25 cellular contexts compared by ENCODE assay signal in the genomic region with DNA sequence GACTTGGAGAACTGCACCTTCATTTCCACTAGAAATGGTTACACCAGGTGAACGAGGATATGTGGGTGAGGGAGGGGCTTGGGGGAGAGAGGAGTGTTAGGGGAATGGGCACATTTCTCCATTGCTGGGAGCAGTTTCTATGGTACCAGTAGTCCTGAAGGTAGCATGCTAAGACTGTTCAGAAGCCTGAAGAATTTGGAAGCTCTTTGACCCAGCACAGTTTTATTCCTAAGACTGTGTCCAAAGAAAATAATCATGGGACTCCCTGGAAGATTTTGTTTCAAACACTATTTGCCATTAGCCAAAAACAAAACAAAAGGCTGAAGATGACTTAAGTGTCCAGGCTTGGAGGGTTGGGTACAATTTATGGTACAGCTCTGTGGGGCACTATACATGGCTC. TPM values are rescaled to one million over a fixed set of nuclear protein-coding genes. Genes with fewer than 3 reads are reported as not detected.
DNase-seq lines count a peak whose midpoint lies in the region; ATAC-seq and TF ChIP-seq lines count a peak whose summit lies in the region.
"Had no signal": no experiment of that assay in that cellular context is flagged by ENCODE, and none has a peak within 500 bp of the region (broad histone marks: within the 10 kb centered on the region; RNA-seq: fewer than 3 reads in every experiment).

No MANE protein-coding gene starts in this region.

- no peaks in the 10 kb centered on the region for H3K27me3 Mint-ChIP-seq in activated naive CD4-positive, alpha-beta T cell treated with anti-CD3 and anti-CD28 coated beads, Interleukin-2, amount 50 U/mL, for 24 hours
- peaks cover 11% of the 10 kb centered on the region for H3K27me3 Mint-ChIP-seq in GM23338 (ENCODE audit: insufficient read depth, low read depth, poor library complexity)
- H3K27me3 Mint-ChIP-seq: activated naive CD4-positive, alpha-beta T cell treated with anti-CD3 and anti-CD28 coated beads, Interleukin-2, amount 10 ng/mL, durations not matched to agents 7 days and 5 days had no signal

- no peaks in the 10 kb centered on the region for H3K9me2 ChIP-seq in GM23338 (ENCODE audit: insufficient read depth)

- no peak for TF ChIP-seq CTCF in GM23338 (conservative IDR thresholded peaks at IDR 0.05; ENCODE audit: low read depth in 2 of 2)
- no peak for TF ChIP-seq CTCF in sigmoid colon (IDR thresholded peaks at IDR 0.05)
- no peak for TF ChIP-seq CTCF in coronary artery (IDR thresholded peaks at IDR 0.05)

- H3K36me3 Mint-ChIP-seq in activated naive CD4-positive, alpha-beta T cell treated with anti-CD3 and anti-CD28 coated beads, Interleukin-2, amount 50 U/mL, for 24 hours, result peaks cover 2% of the 10 kb centered on the region
- H3K36me3 Mint-ChIP-seq in activated naive CD4-positive, alpha-beta T cell treated with anti-CD3 and anti-CD28 coated beads, Interleukin-2, amount 50 U/mL, for 72 hours, result peaks cover 6% of the 10 kb centered on the region in 2 donors
- peaks cover 40% of the 10 kb centered on the region for H3K36me3 Mint-ChIP-seq in GM23338 (ENCODE audit: low read depth)

- TF ChIP-seq POLR2A in sigmoid colon (IDR thresholded peaks at IDR 0.05), result no peak

- H3K4me2 ChIP-seq in GM23338, result 0 out of 2 replicates have a peak overlapping the region, but pooled peaks have one; percentile 31

- no peaks in the 10 kb centered on the region for H3K36me3 ChIP-seq in GM23338 (ENCODE audit: insufficient read depth)
- no peaks in the 10 kb centered on the region for H3K36me3 ChIP-seq in sigmoid colon
- H3K36me3 ChIP-seq: colonic mucosa, uterus had no signal

- H3K4me3 ChIP-seq in GM23338 (no peak overlapping the region), sigmoid colon (no peak overlapping the region), coronary artery (no peak overlapping the region)
- H3K4me3 ChIP-seq: colonic mucosa, uterus had no signal

- H3K27me3 ChIP-seq in GM23338 (ENCODE audit: insufficient read depth), result no peaks in the 10 kb centered on the region
- no peaks in the 10 kb centered on the region for H3K27me3 ChIP-seq in sigmoid colon
- H3K27me3 ChIP-seq: colonic mucosa, uterus had no signal

- no peaks in the 10 kb centered on the region for H3K9me3 ChIP-seq in sigmoid colon
- H3K9me3 ChIP-seq: colonic mucosa, uterus had no signal

- WGBS in sigmoid colon, 2 donors, result 88 to 91% methylated on average over 1 of the region's 1 CpG

- H3K27ac ChIP-seq in GM23338 (ENCODE audit: low read depth) (peak overlapping the region; percentile 60; the same call in 1 of the 2 replicates), caudate nucleus (ENCODE audit: low read depth, low read length) (peak overlapping the region; percentile 30), sigmoid colon (no peak overlapping the region), coronary artery (peak overlapping the region in 1 of 2 donors; percentile 54)
- H3K27ac ChIP-seq: C4-2B, colonic mucosa, RWPE1, uterus had no signal

- H3K27ac Mint-ChIP-seq in activated naive CD4-positive, alpha-beta T cell treated with anti-CD3 and anti-CD28 coated beads, Interleukin-2, amount 50 U/mL, for 24 hours, result peak overlapping the region; percentile 2
- H3K27ac Mint-ChIP-seq in activated naive CD4-positive, alpha-beta T cell treated with anti-CD3 and anti-CD28 coated beads, Interleukin-2, amount 50 U/mL, for 72 hours, result peak overlapping the region in 1 of 2 donors; percentile 0
- peak overlapping the region; percentile 60 for H3K27ac Mint-ChIP-seq in GM23338
- H3K27ac Mint-ChIP-seq: activated naive CD4-positive, alpha-beta T cell treated with anti-CD3 and anti-CD28 coated beads, Interleukin-2, amount 10 ng/mL, durations not matched to agents 7 days and 5 days had no signal

- no peak overlapping the region for H3K4me3 Mint-ChIP-seq in activated naive CD4-positive, alpha-beta T cell treated with anti-CD3 and anti-CD28 coated beads, Interleukin-2, amount 50 U/mL, for 24 hours
- no peak overlapping the region for H3K4me3 Mint-ChIP-seq in GM23338
- H3K4me3 Mint-ChIP-seq: activated naive CD4-positive, alpha-beta T cell treated with anti-CD3 and anti-CD28 coated beads, Interleukin-2, amount 10 ng/mL, durations not matched to agents 7 days and 5 days had no signal

- ATAC-seq in activated naive CD4-positive, alpha-beta T cell treated with anti-CD3 and anti-CD28 coated beads, Interleukin-2, amount 50 U/mL, for 72 hours, result no peak
- ATAC-seq in GM23338 (no peak), sciatic nerve (peak; percentile 63)

- H3K9me3 Mint-ChIP-seq in activated naive CD4-positive, alpha-beta T cell treated with anti-CD3 and anti-CD28 coated beads, Interleukin-2, amount 50 U/mL, for 24 hours, result no peaks in the 10 kb centered on the region
- H3K9me3 Mint-ChIP-seq in activated naive CD4-positive, alpha-beta T cell treated with anti-CD3 and anti-CD28 coated beads, Interleukin-2, amount 50 U/mL, for 72 hours, result no peaks in the 10 kb centered on the region
- H3K9me3 Mint-ChIP-seq in GM23338, result no peaks in the 10 kb centered on the region
- H3K9me3 Mint-ChIP-seq: activated naive CD4-positive, alpha-beta T cell treated with anti-CD3 and anti-CD28 coated beads, Interleukin-2, amount 10 ng/mL, durations not matched to agents 7 days and 5 days had no signal

- no peak for DNase-seq in activated naive CD4-positive, alpha-beta T cell treated with anti-CD3 and anti-CD28 coated beads, Interleukin-2, amount 50 U/mL, for 72 hours (ENCODE audit: low spot score in 2 of 2)
- DNase-seq in GM23338 (ENCODE audit: low spot score) (no peak), caudate nucleus (lab: John Stamatoyannopoulos, UW) (no peak), sciatic nerve (ENCODE audit: low spot score) (no peak), sigmoid colon (no peak), OCI-M1 (lab: John Stamatoyannopoulos, UW) (no peak), coronary artery (ENCODE audit: low spot score) (no peak)
- DNase-seq: ACHN; activated CD4-positive, alpha-beta T cell treated with anti-CD3 and anti-CD28 coated beads for 4 hours; activated naive CD4-positive, alpha-beta T cell treated with anti-CD3 and anti-CD28 coated beads, Interleukin-2, amount 10 ng/mL, durations not matched to agents 7 days and 5 days; activated T-cell treated with anti-CD3 and anti-CD28 coated beads for 4 hours; colonic mucosa; DMS153; GDM1; NCI-H1417; NCI-H2107; NCI-H510A; occipital lobe; retina; stimulated activated CD4-positive, alpha-beta T cell treated with anti-CD3 and anti-CD28 coated beads, Interleukin-12 subunit alpha, Interleukin-12 subunit beta, amount 100 ng/mL, for 4 hours; stimulated activated CD8-positive, alpha-beta memory T cell treated with anti-CD3 and anti-CD28 coated beads, Interleukin-4, amount 100 ng/mL, for 48 hours; uterus had no signal

- H3F3A ChIP-seq in GM23338 (replicated peaks; ENCODE audit: low read depth), result peaks cover 9% of the 10 kb centered on the region

- H2AFZ ChIP-seq in GM23338, result no peak overlapping the region

- peaks cover 53% of the 10 kb centered on the region for H3K4me1 Mint-ChIP-seq in activated naive CD4-positive, alpha-beta T cell treated with anti-CD3 and anti-CD28 coated beads, Interleukin-2, amount 50 U/mL, for 24 hours
- H3K4me1 Mint-ChIP-seq in GM23338, result peaks cover 76% of the 10 kb centered on the region

- H4K20me1 ChIP-seq in GM23338 (replicated peaks; ENCODE audit: insufficient read depth), result peaks cover 5% of the 10 kb centered on the region; the same call in 1 of the 2 replicates

- TF ChIP-seq EP300 in sigmoid colon (IDR thresholded peaks at IDR 0.05), result no peak

- peaks cover 62% of the 10 kb centered on the region for H3K79me2 ChIP-seq in GM23338 (replicated peaks; ENCODE audit: insufficient read depth)

- H3K4me1 ChIP-seq in GM23338 (ENCODE audit: insufficient read depth) (peaks cover 64% of the 10 kb centered on the region), sigmoid colon (no peaks in the 10 kb centered on the region)
- H3K4me1 ChIP-seq: colonic mucosa, uterus had no signal

- intact Hi-C loops in sciatic nerve (cut with DNase I) (no loop called here), sigmoid colon (cut with DNase I) (no loop called here)

TF ChIP-seq in GM23338, 12 proteins besides CTCF, POLR2A, EP300 and RAD21 (continues in another document):
- no peak for TF ChIP-seq ZNF114 (CRISPR knock-in tag; IDR thresholded peaks at IDR 0.05)
- no peak for TF ChIP-seq NANOG (IDR thresholded peaks at IDR 0.05; ENCODE audit: borderline replicate concordance)
- no peak for TF ChIP-seq STAT1 (IDR thresholded peaks at IDR 0.05; ENCODE audit: unreplicated experiment)
- no peak for TF ChIP-seq ZNF331 (CRISPR knock-in tag; IDR thresholded peaks at IDR 0.05; ENCODE audit: low read depth)
- TF ChIP-seq, protein P1, sequence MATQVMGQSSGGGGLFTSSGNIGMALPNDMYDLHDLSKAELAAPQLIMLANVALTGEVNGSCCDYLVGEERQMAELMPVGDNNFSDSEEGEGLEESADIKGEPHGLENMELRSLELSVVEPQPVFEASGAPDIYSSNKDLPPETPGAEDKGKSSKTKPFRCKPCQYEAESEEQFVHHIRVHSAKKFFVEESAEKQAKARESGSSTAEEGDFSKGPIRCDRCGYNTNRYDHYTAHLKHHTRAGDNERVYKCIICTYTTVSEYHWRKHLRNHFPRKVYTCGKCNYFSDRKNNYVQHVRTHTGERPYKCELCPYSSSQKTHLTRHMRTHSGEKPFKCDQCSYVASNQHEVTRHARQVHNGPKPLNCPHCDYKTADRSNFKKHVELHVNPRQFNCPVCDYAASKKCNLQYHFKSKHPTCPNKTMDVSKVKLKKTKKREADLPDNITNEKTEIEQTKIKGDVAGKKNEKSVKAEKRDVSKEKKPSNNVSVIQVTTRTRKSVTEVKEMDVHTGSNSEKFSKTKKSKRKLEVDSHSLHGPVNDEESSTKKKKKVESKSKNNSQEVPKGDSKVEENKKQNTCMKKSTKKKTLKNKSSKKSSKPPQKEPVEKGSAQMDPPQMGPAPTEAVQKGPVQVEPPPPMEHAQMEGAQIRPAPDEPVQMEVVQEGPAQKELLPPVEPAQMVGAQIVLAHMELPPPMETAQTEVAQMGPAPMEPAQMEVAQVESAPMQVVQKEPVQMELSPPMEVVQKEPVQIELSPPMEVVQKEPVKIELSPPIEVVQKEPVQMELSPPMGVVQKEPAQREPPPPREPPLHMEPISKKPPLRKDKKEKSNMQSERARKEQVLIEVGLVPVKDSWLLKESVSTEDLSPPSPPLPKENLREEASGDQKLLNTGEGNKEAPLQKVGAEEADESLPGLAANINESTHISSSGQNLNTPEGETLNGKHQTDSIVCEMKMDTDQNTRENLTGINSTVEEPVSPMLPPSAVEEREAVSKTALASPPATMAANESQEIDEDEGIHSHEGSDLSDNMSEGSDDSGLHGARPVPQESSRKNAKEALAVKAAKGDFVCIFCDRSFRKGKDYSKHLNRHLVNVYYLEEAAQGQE (IDR thresholded peaks at IDR 0.05; ENCODE audit: unreplicated experiment), result no peak
- TF ChIP-seq EZH2 (IDR thresholded peaks at IDR 0.05; ENCODE audit: low read depth, unreplicated experiment), result no peak
- no peak for TF ChIP-seq JUNB (IDR thresholded peaks at IDR 0.05; ENCODE audit: unreplicated experiment)

RNA-seq across cellular contexts. Expression of gene ST6GAL1, which starts 32.1 kb away (rescaled TPM):
- 10 to 100 TPM; 32.0 to 96.6 TPM for total RNA-seq in activated naive CD4-positive, alpha-beta T cell treated with anti-CD3 and anti-CD28 coated beads, Interleukin-2, amount 50 U/mL, for 72 hours
- 51.6 and 65.1 TPM in 2 replicates for total RNA-seq in GM23338 (2014; rRNA removed; shearing (Covaris generic))
- polyA plus RNA-seq in GM23338 (2016; fragmentation: Nextera tagmentation; extraction: Ambion mirVana) (13.5 and 17.6 TPM in 2 replicates), sigmoid colon (10 to 100 TPM in 1 of 3 donors, 1 to 10 TPM in 2; 5.4 to 60.5 (median 6.5) TPM)
- total RNA-seq in sciatic nerve (62.6 TPM), sigmoid colon (10 to 100 TPM in 2 of 4 donors, 1 to 10 TPM in 2; 9.4 to 15.3 (median 11.2) TPM)

Comparison
In these comparisons a context has a peak if more than half of its experiments do, and no peak if none do; other contexts are left out.
1. H3K27ac ChIP-seq: peak in GM23338 (single experiment) and caudate nucleus (single experiment); none in sigmoid colon (0 of 4).